In the genomic region with DNA sequence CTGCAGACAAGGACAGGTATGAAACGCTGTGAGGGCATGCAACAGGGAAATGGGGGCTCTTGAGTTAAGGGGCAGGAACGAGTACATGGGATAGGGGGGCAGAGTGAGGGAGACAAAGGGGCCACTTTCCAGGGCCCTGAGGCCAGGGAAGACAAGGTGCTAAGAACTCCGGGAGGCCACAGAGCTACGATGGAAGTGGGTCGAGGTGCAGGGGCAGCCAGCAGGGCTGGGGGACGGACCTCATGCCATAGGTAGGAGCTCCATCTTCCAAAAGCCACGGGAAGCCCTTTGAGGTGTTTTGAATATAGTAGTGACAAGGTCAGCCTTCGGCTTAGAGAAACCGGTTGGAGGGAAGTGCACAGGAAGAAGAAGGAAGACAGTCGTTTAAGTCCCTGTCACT, we compare ENCODE assay signal across 24 cellular contexts. TPM values are rescaled to one million over a fixed set of nuclear protein-coding genes. Genes with fewer than 3 reads are reported as not detected.
"Had no signal": no experiment of that assay in that cellular context is flagged by ENCODE, and none has a peak within 500 bp of the region (broad histone marks: within the 10 kb centered on the region; RNA-seq: fewer than 3 reads in every experiment).

No MANE protein-coding gene starts in this region.

- H3K9me3 Mint-ChIP-seq: IgD-negative memory B cell had no signal

- DNase-seq: Kasumi-1, MM.1S, NCI-H1092 treated with DMSO at 0.1 percent for 48 hours, NCI-H1436, NCI-H187, NCI-H2029, NCI-H2081 treated with DMSO at 0.1 percent for 48 hours, NCI-H2171, NCI-H226, NCI-H446, NCI-H510A, NCI-H524 treated with DMSO at 0.1 percent for 48 hours, NCI-H69, NCI-H774, Right ventricle myocardium superior, RPMI8226, SIG-M5 had no signal

- H3K4me1 ChIP-seq: SJSA1 had no signal

- H3K27ac Mint-ChIP-seq: IgD-negative memory B cell had no signal

- H3K4me1 Mint-ChIP-seq: IgD-negative memory B cell had no signal

- H3K4me3 ChIP-seq: K562, SJSA1, SK-N-MC had no signal

- ATAC-seq: K562 had no signal

- H3K27ac ChIP-seq: HL-60, KMS-11, SJSA1, SK-N-MC had no signal

- H3K4me2 ChIP-seq: KMS-11 had no signal

- H3K36me3 ChIP-seq: SJSA1 had no signal

- H3K36me3 Mint-ChIP-seq: IgD-negative memory B cell had no signal

RNA-seq across cellular contexts. Expression of a gene that starts 35.6 kb away (rescaled TPM):
- total RNA-seq: K562, M059J, Right ventricle myocardium superior, SJSA1 had no signal
- polyA plus RNA-seq: IgD-negative memory B cell, K562 had no signal
